Comparison of ENCODE assay signal across 17 cellular contexts in genomic region chrX:97030947-97031346, GRCh38.
DNase-seq lines count a peak whose midpoint lies in the region; ATAC-seq and TF ChIP-seq lines count a peak whose summit lies in the region.
"Had no signal": no experiment of that assay in that cellular context is flagged by ENCODE, and none has a peak within 500 bp of the region (broad histone marks: within the 10 kb centered on the region; RNA-seq: fewer than 3 reads in every experiment).

No MANE protein-coding gene starts in this region.

- intact Hi-C loops in activated CD4-positive, alpha-beta memory T cell treated with anti-CD3 and anti-CD28 coated beads for 36 hours (cut with micrococcal nuclease): loop anchor here (1.0 to 2.0 kb wide), 2 partner anchors 8 to 14 kb away; no protein-coding TSS in a partner anchor

- H3K9ac ChIP-seq in OCI-LY3 (ENCODE audit: low read length): peak overlapping the region; percentile 47; the same call in 1 of the 2 replicates
- H3K9ac ChIP-seq: BLaER1, GM23248 had no signal

- peak; percentile 15 for ATAC-seq in GM21360 (IDR thresholded peaks at IDR 0.05; ENCODE audit: unreplicated experiment)

- peaks cover 28% of the 10 kb centered on the region for H3K4me1 ChIP-seq in OCI-LY3 (ENCODE audit: low read length)
- H3K4me1 ChIP-seq in SJCRH30: no peaks in the 10 kb centered on the region
- H3K4me1 ChIP-seq: BLaER1 had no signal

- H3K9me3 Mint-ChIP-seq in activated CD4-positive, alpha-beta memory T cell treated with anti-CD3 and anti-CD28 coated beads for 36 hours: no peaks in the 10 kb centered on the region
- no peaks in the 10 kb centered on the region for H3K9me3 Mint-ChIP-seq in activated CD4-positive, alpha-beta memory T cell treated with anti-CD3 and anti-CD28 coated beads, Interleukin-2, amount 10 ng/mL, durations not matched to agents 7 days and 5 days
- H3K9me3 Mint-ChIP-seq in progenitor cell of endocrine pancreas (ENCODE audit: low read depth): peaks cover 8% of the 10 kb centered on the region
- H3K9me3 Mint-ChIP-seq: CD14-positive monocyte; CD4-positive, alpha-beta memory T cell had no signal

- H3K36me3 Mint-ChIP-seq in activated CD4-positive, alpha-beta memory T cell treated with anti-CD3 and anti-CD28 coated beads for 36 hours: peaks cover 2% of the 10 kb centered on the region
- no peaks in the 10 kb centered on the region for H3K36me3 Mint-ChIP-seq in activated CD4-positive, alpha-beta memory T cell treated with anti-CD3 and anti-CD28 coated beads, Interleukin-2, amount 10 ng/mL, durations not matched to agents 7 days and 5 days (ENCODE audit: low read depth)
- H3K36me3 Mint-ChIP-seq in progenitor cell of endocrine pancreas (ENCODE audit: insufficient read depth): peaks cover 6% of the 10 kb centered on the region
- H3K36me3 Mint-ChIP-seq: CD14-positive monocyte; CD4-positive, alpha-beta memory T cell had no signal

- TF ChIP-seq CTCF in GM12865 (IDR thresholded peaks at IDR 0.05; ENCODE audit: insufficient read depth, low read depth, low read length, missing control alignments) (no peak), OCI-LY3 (IDR thresholded peaks at IDR 0.05; ENCODE audit: low read depth, low read length) (no peak), progenitor cell of endocrine pancreas (IDR thresholded peaks at IDR 0.05; ENCODE audit: unreplicated experiment) (no peak)

- no peak for DNase-seq in activated CD4-positive, alpha-beta memory T cell treated with anti-CD3 and anti-CD28 coated beads for 36 hours
- no peak for DNase-seq in activated CD4-positive, alpha-beta memory T cell treated with anti-CD3 and anti-CD28 coated beads, Interleukin-2, amount 10 ng/mL, durations not matched to agents 7 days and 5 days
- DNase-seq in GM12865 (ENCODE audit: low read depth) (peak; percentile 1), progenitor cell of endocrine pancreas (ENCODE audit: low spot score, unreplicated experiment) (no peak), SJCRH30 (no peak)
- no peak for DNase-seq in stimulated activated CD4-positive, alpha-beta T cell treated with anti-CD3 and anti-CD28 coated beads, Interleukin-12 subunit alpha, Interleukin-12 subunit beta, amount 100 ng/mL, for 4 hours
- DNase-seq: 8988T; CD4-positive, alpha-beta memory T cell; DMS153; DMS79; GDM1; GM23248 had no signal

- peaks cover 2% of the 10 kb centered on the region for H3K4me1 Mint-ChIP-seq in activated CD4-positive, alpha-beta memory T cell treated with anti-CD3 and anti-CD28 coated beads for 36 hours (ENCODE audit: low read depth)
- H3K4me1 Mint-ChIP-seq in activated CD4-positive, alpha-beta memory T cell treated with anti-CD3 and anti-CD28 coated beads, Interleukin-2, amount 10 ng/mL, durations not matched to agents 7 days and 5 days: no peaks in the 10 kb centered on the region
- peaks cover 10% of the 10 kb centered on the region for H3K4me1 Mint-ChIP-seq in progenitor cell of endocrine pancreas (ENCODE audit: low read depth)
- H3K4me1 Mint-ChIP-seq: CD14-positive monocyte had no signal

- no peak overlapping the region for H3K4me3 Mint-ChIP-seq in activated CD4-positive, alpha-beta memory T cell treated with anti-CD3 and anti-CD28 coated beads for 36 hours
- no peak overlapping the region for H3K4me3 Mint-ChIP-seq in activated CD4-positive, alpha-beta memory T cell treated with anti-CD3 and anti-CD28 coated beads, Interleukin-2, amount 10 ng/mL, durations not matched to agents 7 days and 5 days
- H3K4me3 Mint-ChIP-seq in progenitor cell of endocrine pancreas (ENCODE audit: low read depth): no peak overlapping the region
- H3K4me3 Mint-ChIP-seq: CD14-positive monocyte; CD4-positive, alpha-beta memory T cell had no signal

- H3K4me2 ChIP-seq in OCI-LY3 (ENCODE audit: low read length): peak overlapping the region; percentile 78
- H3K4me2 ChIP-seq: BLaER1 had no signal

- H3K36me3 ChIP-seq in OCI-LY3 (replicated peaks; ENCODE audit: low read depth, low read length) (no peaks in the 10 kb centered on the region), SJCRH30 (no peaks in the 10 kb centered on the region)
- H3K36me3 ChIP-seq: BLaER1, HAP-1 had no signal

- H3K9me3 ChIP-seq in OCI-LY3 (ENCODE audit: insufficient read depth, low read length): no peaks in the 10 kb centered on the region
- H3K9me3 ChIP-seq in SJCRH30 (replicated peaks): no peaks in the 10 kb centered on the region
- H3K9me3 ChIP-seq: BLaER1, HAP-1 had no signal

- H2AFZ ChIP-seq in OCI-LY3 (ENCODE audit: low read depth, low read length): no peak overlapping the region
- H2AFZ ChIP-seq: GM23248 had no signal

- CTCF ChIA-PET in activated CD4-positive, alpha-beta memory T cell treated with anti-CD3 and anti-CD28 coated beads for 36 hours (lab: Charles Lee): no interaction called here
- CTCF ChIA-PET in activated CD4-positive, alpha-beta memory T cell treated with anti-CD3 and anti-CD28 coated beads, Interleukin-2, amount 10 ng/mL, durations not matched to agents 7 days and 5 days (lab: Charles Lee): no interaction called here

- H3K27me3 Mint-ChIP-seq in activated CD4-positive, alpha-beta memory T cell treated with anti-CD3 and anti-CD28 coated beads for 36 hours: no peaks in the 10 kb centered on the region
- no peaks in the 10 kb centered on the region for H3K27me3 Mint-ChIP-seq in activated CD4-positive, alpha-beta memory T cell treated with anti-CD3 and anti-CD28 coated beads, Interleukin-2, amount 10 ng/mL, durations not matched to agents 7 days and 5 days
- no peaks in the 10 kb centered on the region for H3K27me3 Mint-ChIP-seq in progenitor cell of endocrine pancreas
- H3K27me3 Mint-ChIP-seq: CD4-positive, alpha-beta memory T cell had no signal

- no peaks in the 10 kb centered on the region for H4K20me1 ChIP-seq in OCI-LY3 (ENCODE audit: insufficient read depth, low read length)

- peak overlapping the region; percentile 73 for H3K27ac ChIP-seq in OCI-LY3 (ENCODE audit: low read length)
- no peak overlapping the region for H3K27ac ChIP-seq in SJCRH30
- H3K27ac ChIP-seq: BLaER1, GM23248 had no signal

- POLR2A ChIA-PET in activated CD4-positive, alpha-beta memory T cell treated with anti-CD3 and anti-CD28 coated beads for 36 hours (lab: Charles Lee): interaction anchor here (1.7 kb wide), 1 partner anchor 9 kb away, joined by 4 read pairs; no protein-coding TSS in a partner anchor
- POLR2A ChIA-PET in activated CD4-positive, alpha-beta memory T cell treated with anti-CD3 and anti-CD28 coated beads, Interleukin-2, amount 10 ng/mL, durations not matched to agents 7 days and 5 days (lab: Charles Lee): no interaction called here

- H3K4me3 ChIP-seq in GM12865 (ENCODE audit: low read depth, low read length) (no peak overlapping the region), OCI-LY3 (ENCODE audit: low read length) (peak overlapping the region; percentile 51), SJCRH30 (no peak overlapping the region)
- H3K4me3 ChIP-seq: BLaER1, GM23248, HAP-1 had no signal

- H3K79me2 ChIP-seq in OCI-LY3 (ENCODE audit: low read length): no peaks in the 10 kb centered on the region

- peak overlapping the region; percentile 18 for H3K27ac Mint-ChIP-seq in activated CD4-positive, alpha-beta memory T cell treated with anti-CD3 and anti-CD28 coated beads for 36 hours
- H3K27ac Mint-ChIP-seq in activated CD4-positive, alpha-beta memory T cell treated with anti-CD3 and anti-CD28 coated beads, Interleukin-2, amount 10 ng/mL, durations not matched to agents 7 days and 5 days: no peak overlapping the region
- no peak overlapping the region for H3K27ac Mint-ChIP-seq in progenitor cell of endocrine pancreas
- H3K27ac Mint-ChIP-seq: CD4-positive, alpha-beta memory T cell had no signal

- H3K27me3 ChIP-seq in OCI-LY3 (ENCODE audit: low read depth, low read length): no peaks in the 10 kb centered on the region
- no peaks in the 10 kb centered on the region for H3K27me3 ChIP-seq in SJCRH30
